In genomic region chr7:51477323-51477722, GRCh38 we compare ENCODE assay signal across 16 cellular contexts.
DNase-seq lines count a peak whose midpoint lies in the region; ATAC-seq and TF ChIP-seq lines count a peak whose summit lies in the region.
"Had no signal": no experiment of that assay in that cellular context is flagged by ENCODE, and none has a peak within 500 bp of the region (broad histone marks: within the 10 kb centered on the region; RNA-seq: fewer than 3 reads in every experiment).

No MANE protein-coding gene starts in this region.

- H4K5ac ChIP-seq in H9 (ENCODE audit: insufficient read length, low read depth, low read length) (no peak overlapping the region), IMR-90 (ENCODE audit: low read depth, low read length) (no peak overlapping the region)

- no peaks in the 10 kb centered on the region for H3K9me3 ChIP-seq in H9 (ENCODE audit: control insufficient read depth, low read depth, low read length)
- H3K9me3 ChIP-seq in IMR-90 (ENCODE audit: control insufficient read depth, insufficient read depth, low read length) = peaks cover 40% of the 10 kb centered on the region
- H3K9me3 ChIP-seq in mesenchymal stem cell (ENCODE audit: control insufficient read depth, low read length) = no peaks in the 10 kb centered on the region
- no peaks in the 10 kb centered on the region for H3K9me3 ChIP-seq in upper lobe of right lung

- no peak overlapping the region for H2BK20ac ChIP-seq in H9 (ENCODE audit: low read depth, low read length, poor library complexity, severe bottlenecking)
- no peak overlapping the region for H2BK20ac ChIP-seq in IMR-90 (ENCODE audit: low read depth, low read length)

- no peak overlapping the region for H2AFZ ChIP-seq in H9 (ENCODE audit: low read length)
- no peak overlapping the region for H2AFZ ChIP-seq in IMR-90 (replicated peaks; ENCODE audit: low read length, poor library complexity)
- H2AFZ ChIP-seq in mesenchymal stem cell (ENCODE audit: low read depth, low read length) = no peak overlapping the region
- H2AFZ ChIP-seq: GM23248 had no signal

- H3K27ac Mint-ChIP-seq in H9 = no peak overlapping the region
- H3K27ac Mint-ChIP-seq: CD14-positive monocyte; CD8-positive, alpha-beta T cell had no signal

- H2BK12ac ChIP-seq in H9 (ENCODE audit: insufficient read length, low read depth, low read length) (no peak overlapping the region), mesenchymal stem cell (ENCODE audit: low read length in 2 of 2) (no peak overlapping the region)

- H3K27ac ChIP-seq in H9 (ENCODE audit: insufficient read length, low read depth, low read length) = no peak overlapping the region
- no peak overlapping the region for H3K27ac ChIP-seq in IMR-90 (ENCODE audit: insufficient read depth, low read length)
- no peak overlapping the region for H3K27ac ChIP-seq in mesenchymal stem cell (ENCODE audit: low read length, poor library complexity, severe bottlenecking)
- no peak overlapping the region for H3K27ac ChIP-seq in upper lobe of right lung
- H3K27ac ChIP-seq: GM23248 had no signal

- H3K14ac ChIP-seq in H9 (ENCODE audit: insufficient read depth, low read length) (no peak overlapping the region), IMR-90 (replicated peaks; ENCODE audit: low read depth, low read length) (no peak overlapping the region), mesenchymal stem cell (ENCODE audit: low read length in 2 of 2) (no peak overlapping the region)

- no peaks in the 10 kb centered on the region for H3K4me1 Mint-ChIP-seq in H9
- H3K4me1 Mint-ChIP-seq: CD14-positive monocyte had no signal

- H2BK120ac ChIP-seq in H9 (ENCODE audit: low read depth, low read length, poor library complexity, severe bottlenecking) (no peak overlapping the region), IMR-90 (ENCODE audit: low read depth, low read length) (no peak overlapping the region), mesenchymal stem cell (ENCODE audit: low read depth, low read length) (no peak overlapping the region)

- no peaks in the 10 kb centered on the region; the same call in 1 of the 2 replicates for H3K27me3 ChIP-seq in H9 (ENCODE audit: insufficient read depth, low read length)
- H3K27me3 ChIP-seq in IMR-90 (ENCODE audit: control insufficient read depth, insufficient read depth, low read length) = no peaks in the 10 kb centered on the region
- H3K27me3 ChIP-seq in mesenchymal stem cell (ENCODE audit: control insufficient read depth in 1 of 2, insufficient read depth in 1 of 2, low read length in 2 of 2) = no peaks in the 10 kb centered on the region
- peaks cover 6% of the 10 kb centered on the region for H3K27me3 ChIP-seq in upper lobe of right lung

- H4K8ac ChIP-seq in H9 (replicated peaks; ENCODE audit: insufficient read length, low read depth, low read length) (no peak overlapping the region), IMR-90 (ENCODE audit: low read depth in 2 of 2, low read length in 2 of 2) (no peak overlapping the region), mesenchymal stem cell (ENCODE audit: low read length) (no peak overlapping the region)

- no peak overlapping the region for H3K23ac ChIP-seq in H9 (ENCODE audit: insufficient read length, low read depth, low read length)
- no peak overlapping the region for H3K23ac ChIP-seq in IMR-90 (ENCODE audit: low read depth, low read length)
- H3K23ac ChIP-seq in mesenchymal stem cell (ENCODE audit: low read length in 2 of 2) = no peak overlapping the region

- dilution Hi-C loops in IMR-90 (cut with HindIII; ENCODE audit: low sequenced_read_pairs, unreplicated experiment) = no loop called here

- TF ChIP-seq RAD21 in IMR-90 (IDR thresholded peaks at IDR 0.05; ENCODE audit: low read length) = no peak

- 97% methylated on average over 5 of the region's 8 CpGs for WGBS in H9 (ENCODE audit: extremely low coverage, insufficient read length, low lambda C conversion rate)
- 36 to 100% methylated on average over 1 to 3 of the region's 8 CpGs for WGBS in IMR-90 (ENCODE audit: extremely low coverage in 2 of 2, insufficient read length in 1 of 2), 2 experiments
- 89% methylated on average over 8 of the region's 8 CpGs for WGBS in mesenchymal stem cell

- no peak overlapping the region for H3K4ac ChIP-seq in H9 (ENCODE audit: low read depth, low read length)
- H3K4ac ChIP-seq in IMR-90 (ENCODE audit: low read depth, low read length) = no peak overlapping the region
- no peak overlapping the region for H3K4ac ChIP-seq in mesenchymal stem cell (ENCODE audit: low read depth in 1 of 2, low read length in 2 of 2)

- H3K27me3 Mint-ChIP-seq in H9 (ENCODE audit: low read depth) = peaks cover 11% of the 10 kb centered on the region

- no peaks in the 10 kb centered on the region for H3K23me2 ChIP-seq in H9 (ENCODE audit: insufficient read length, low read depth, low read length, poor library complexity, severe bottlenecking)

- no peak overlapping the region for H3K4me3 Mint-ChIP-seq in H9
- H3K4me3 Mint-ChIP-seq: CD14-positive monocyte; CD8-positive, alpha-beta T cell had no signal

- H2BK15ac ChIP-seq in H9 (ENCODE audit: low read depth, low read length) (no peak overlapping the region), IMR-90 (ENCODE audit: low read depth, low read length) (no peak overlapping the region), mesenchymal stem cell (ENCODE audit: low read depth, poor library complexity, severe bottlenecking) (no peak overlapping the region)

- H3K56ac ChIP-seq in H9 (ENCODE audit: insufficient read length, low read depth, low read length) (no peak overlapping the region), IMR-90 (ENCODE audit: extremely low read depth, insufficient read depth, low read length) (no peak overlapping the region)

- H3K9me3 Mint-ChIP-seq in H9 = no peaks in the 10 kb centered on the region
- H3K9me3 Mint-ChIP-seq: CD8-positive, alpha-beta T cell had no signal

- no peaks in the 10 kb centered on the region; a peak in 1 of 7 replicates for H3K36me3 Mint-ChIP-seq in H9 (ENCODE audit: insufficient read depth in 1 of 3, low read depth in 3 of 3)
- H3K36me3 Mint-ChIP-seq: CD14-positive monocyte; CD8-positive, alpha-beta T cell had no signal

- H2BK5ac ChIP-seq in H9 (ENCODE audit: insufficient read length, low read length) = no peak overlapping the region
- H2BK5ac ChIP-seq in IMR-90 (ENCODE audit: low read depth, low read length, poor library complexity, severe bottlenecking) = peak overlapping the region; percentile 75
- H2BK5ac ChIP-seq in mesenchymal stem cell (ENCODE audit: low read depth, low read length, poor library complexity, severe bottlenecking) = no peak overlapping the region

- no peaks in the 10 kb centered on the region for H3K79me1 ChIP-seq in H9 (ENCODE audit: insufficient read depth, low read depth, low read length, poor library complexity, severe bottlenecking)
- H3K79me1 ChIP-seq in IMR-90 (ENCODE audit: low read depth in 1 of 2, low read length in 2 of 2) = no peaks in the 10 kb centered on the region
- no peaks in the 10 kb centered on the region for H3K79me1 ChIP-seq in mesenchymal stem cell (replicated peaks; ENCODE audit: low read length, poor library complexity, severe bottlenecking)

- no peak overlapping the region for H3T11ph ChIP-seq in H9 (ENCODE audit: low read length)

- no peak overlapping the region for H4K91ac ChIP-seq in H9 (ENCODE audit: insufficient read length, low read depth, low read length)
- H4K91ac ChIP-seq in IMR-90 (ENCODE audit: insufficient read depth, low read depth, low read length) = no peak overlapping the region
- H4K91ac ChIP-seq in mesenchymal stem cell (ENCODE audit: low read length) = peak overlapping the region; percentile 14

- no peaks in the 10 kb centered on the region for H3K9me1 ChIP-seq in IMR-90 (ENCODE audit: insufficient read depth, low read length)

- no peak overlapping the region for H3K4me3 ChIP-seq in IMR-90 (ENCODE audit: insufficient read depth, low read depth, low read length)
- no peak overlapping the region for H3K4me3 ChIP-seq in mesenchymal stem cell (ENCODE audit: insufficient read depth in 1 of 2, low read depth in 1 of 2, low read length in 2 of 2)
- H3K4me3 ChIP-seq in upper lobe of right lung = no peak overlapping the region
- H3K4me3 ChIP-seq: GM23248 had no signal

- CTCF ChIA-PET in IMR-90 (lab: Yijun Ruan, JAX) = no interaction called here

- H3K9ac ChIP-seq in H9 (ENCODE audit: extremely low read depth, insufficient read length, low read length) (no peak overlapping the region), IMR-90 (ENCODE audit: low read depth, low read length) (no peak overlapping the region), mesenchymal stem cell (ENCODE audit: low read length) (no peak overlapping the region)
- H3K9ac ChIP-seq: GM23248 had no signal

- intact Hi-C loops in IMR-90 (cut with micrococcal nuclease) (no loop called here), upper lobe of right lung (cut with DNase I) (no loop called here)

- POLR2A ChIA-PET in IMR-90 (lab: Charles Lee; ENCODE audit: unreplicated experiment) = no interaction called here

- H3K18ac ChIP-seq in H9 (ENCODE audit: insufficient read length, low read depth, low read length) (peak overlapping the region; percentile 13), IMR-90 (ENCODE audit: low read depth, low read length) (no peak overlapping the region), mesenchymal stem cell (ENCODE audit: low read depth in 1 of 2, low read length in 2 of 2) (no peak overlapping the region)

- BruUV-seq in IMR-90 (replicated peaks; lab: Mats Ljungman, UMichigan) = no TSS peak

- H2AK5ac ChIP-seq in H9 (ENCODE audit: insufficient read length, low read length) (no peak overlapping the region), IMR-90 (ENCODE audit: low read depth, low read length) (no peak overlapping the region), mesenchymal stem cell (ENCODE audit: low read length, severe bottlenecking) (no peak overlapping the region)

- H3K4me2 ChIP-seq in H9 (ENCODE audit: insufficient read depth, insufficient read length, low read length) = no peak overlapping the region
- H3K4me2 ChIP-seq in IMR-90 (ENCODE audit: low read depth, low read length) = no peak overlapping the region
- no peak overlapping the region for H3K4me2 ChIP-seq in mesenchymal stem cell (ENCODE audit: low read length, poor library complexity, severe bottlenecking)

- in situ Hi-C loops in IMR-90 (cut with MboI; ENCODE audit: low sequenced_read_pairs) = no loop called here

- no peak overlapping the region for H2AK9ac ChIP-seq in IMR-90 (replicated peaks; ENCODE audit: low read depth, low read length, poor library complexity)

- H3K36me3 ChIP-seq in IMR-90 (ENCODE audit: control insufficient read depth, insufficient read depth, low read length) (no peaks in the 10 kb centered on the region), mesenchymal stem cell (ENCODE audit: control insufficient read depth in 1 of 2, insufficient read depth in 2 of 2, low read depth in 1 of 2, low read length in 2 of 2) (no peaks in the 10 kb centered on the region), upper lobe of right lung (no peaks in the 10 kb centered on the region)

- DNase-seq in H9 = no peak
- DNase-seq in IMR-90 = no peak
- DNase-seq in mesenchymal stem cell = no peak
- no peak for DNase-seq in upper lobe of right lung
- DNase-seq in activated CD8-positive, alpha-beta memory T cell treated with anti-CD3 and anti-CD28 coated beads, Interleukin-2, amount 50 U/mL, for 48 hours = no peak
- DNase-seq: CD8-positive, alpha-beta T cell; COR-L47; DMS153; DMS79 treated with DMSO at 0.1 percent for 48 hours; EL; GM23248; H7; KBM-7 had no signal

- no peak for TF ChIP-seq POLR2A in IMR-90 (IDR thresholded peaks at IDR 0.05; ENCODE audit: low read depth, low read length)

- no peaks in the 10 kb centered on the region for H3K4me1 ChIP-seq in H9 (ENCODE audit: insufficient read depth, low read length)
- H3K4me1 ChIP-seq in IMR-90 (ENCODE audit: control insufficient read depth, insufficient read depth, low read length) = no peaks in the 10 kb centered on the region
- no peaks in the 10 kb centered on the region for H3K4me1 ChIP-seq in mesenchymal stem cell (ENCODE audit: control insufficient read depth, insufficient read depth, low read depth, low read length)
- H3K4me1 ChIP-seq in upper lobe of right lung = no peaks in the 10 kb centered on the region

- no peaks in the 10 kb centered on the region for H3K79me2 ChIP-seq in H9 (ENCODE audit: insufficient read depth, low read length)

- TF ChIP-seq CTCF in H9 (conservative IDR thresholded peaks at IDR 0.05) (no peak), IMR-90 (conservative IDR thresholded peaks at IDR 0.05; ENCODE audit: low read depth, low read length) (no peak), upper lobe of right lung (IDR thresholded peaks at IDR 0.05) (no peak)

- ATAC-seq in IMR-90 (ENCODE audit: low read depth) (no peak), upper lobe of right lung (peak; percentile 29), GM19328 (IDR thresholded peaks at IDR 0.05; ENCODE audit: unreplicated experiment) (no peak), HG03095 (IDR thresholded peaks at IDR 0.05; ENCODE audit: unreplicated experiment) (no peak)
- ATAC-seq: CD8-positive, alpha-beta T cell had no signal

- no peaks in the 10 kb centered on the region for H4K20me1 ChIP-seq in H9 (ENCODE audit: control insufficient read depth, insufficient read depth, insufficient read length)
- no peaks in the 10 kb centered on the region for H4K20me1 ChIP-seq in IMR-90 (ENCODE audit: insufficient read depth, low read length)
